In genomic region chr1:182337736-182338571, GRCh38 we compare ENCODE assay signal across 1 cellular context.
TF ChIP-seq lines count a peak whose summit lies in the region.

No MANE protein-coding gene starts in this region.

TF ChIP-seq in K562, 482 proteins besides CTCF, POLR2A, EP300 and RAD21 (continued from another document):
- TF ChIP-seq DEAF1 (CRISPR knock-in tag; IDR thresholded peaks at IDR 0.05): 0 out of 2 replicates have a peak, but pooled peaks have one; percentile 2
- no peak for TF ChIP-seq POLR2G (IDR thresholded peaks at IDR 0.05; ENCODE audit: low read depth, low read length)
- TF ChIP-seq POLR2B (IDR thresholded peaks at IDR 0.05; ENCODE audit: low read depth, partially characterized antibody): no peak
- no peak for TF ChIP-seq ZNF41 (CRISPR knock-in tag; conservative IDR thresholded peaks at IDR 0.05)
- peak; percentile 92 for TF ChIP-seq NCOR1 (IDR thresholded peaks at IDR 0.05)
- peak in 1 of 2 experiments; percentile 54; a peak in 1 of 4 replicates for TF ChIP-seq ZNF318 (IDR thresholded peaks at IDR 0.05; ENCODE audit: borderline replicate concordance in 1 of 2, low read depth in 1 of 2)
- TF ChIP-seq, protein P1, sequence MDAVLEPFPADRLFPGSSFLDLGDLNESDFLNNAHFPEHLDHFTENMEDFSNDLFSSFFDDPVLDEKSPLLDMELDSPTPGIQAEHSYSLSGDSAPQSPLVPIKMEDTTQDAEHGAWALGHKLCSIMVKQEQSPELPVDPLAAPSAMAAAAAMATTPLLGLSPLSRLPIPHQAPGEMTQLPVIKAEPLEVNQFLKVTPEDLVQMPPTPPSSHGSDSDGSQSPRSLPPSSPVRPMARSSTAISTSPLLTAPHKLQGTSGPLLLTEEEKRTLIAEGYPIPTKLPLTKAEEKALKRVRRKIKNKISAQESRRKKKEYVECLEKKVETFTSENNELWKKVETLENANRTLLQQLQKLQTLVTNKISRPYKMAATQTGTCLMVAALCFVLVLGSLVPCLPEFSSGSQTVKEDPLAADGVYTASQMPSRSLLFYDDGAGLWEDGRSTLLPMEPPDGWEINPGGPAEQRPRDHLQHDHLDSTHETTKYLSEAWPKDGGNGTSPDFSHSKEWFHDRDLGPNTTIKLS (IDR thresholded peaks at IDR 0.05; ENCODE audit: borderline replicate concordance, low read depth): peak; percentile 84; the same call in 1 of the 2 replicates
- TF ChIP-seq ZBTB8A (IDR thresholded peaks at IDR 0.05; ENCODE audit: partially characterized antibody): no peak
- peak; percentile 96 for TF ChIP-seq ZNF766 (CRISPR knock-in tag; conservative IDR thresholded peaks at IDR 0.05)
- peak; percentile 79 for TF ChIP-seq MBD2 (IDR thresholded peaks at IDR 0.05; ENCODE audit: borderline replicate concordance, low read depth)
- TF ChIP-seq KAT7 (CRISPR knock-in tag; IDR thresholded peaks at IDR 0.05; ENCODE audit: borderline replicate concordance): no peak
- peak; percentile 86 for TF ChIP-seq HDAC3 (IDR thresholded peaks at IDR 0.05; ENCODE audit: borderline replicate concordance, partially characterized antibody)
- TF ChIP-seq ZNF146 (CRISPR knock-in tag; IDR thresholded peaks at IDR 0.05; ENCODE audit: unreplicated experiment): no peak
- no peak for TF ChIP-seq BDP1 (IDR thresholded peaks at IDR 0.05; ENCODE audit: insufficient read depth, insufficient read length)
- peak; percentile 25; the same call in 1 of the 2 replicates for TF ChIP-seq ZFPM2 (CRISPR knock-in tag; IDR thresholded peaks at IDR 0.05)
- peak; percentile 90; the same call in 1 of the 2 replicates for TF ChIP-seq OTX1 (CRISPR knock-in tag; IDR thresholded peaks at IDR 0.05)
- TF ChIP-seq, protein P2, sequence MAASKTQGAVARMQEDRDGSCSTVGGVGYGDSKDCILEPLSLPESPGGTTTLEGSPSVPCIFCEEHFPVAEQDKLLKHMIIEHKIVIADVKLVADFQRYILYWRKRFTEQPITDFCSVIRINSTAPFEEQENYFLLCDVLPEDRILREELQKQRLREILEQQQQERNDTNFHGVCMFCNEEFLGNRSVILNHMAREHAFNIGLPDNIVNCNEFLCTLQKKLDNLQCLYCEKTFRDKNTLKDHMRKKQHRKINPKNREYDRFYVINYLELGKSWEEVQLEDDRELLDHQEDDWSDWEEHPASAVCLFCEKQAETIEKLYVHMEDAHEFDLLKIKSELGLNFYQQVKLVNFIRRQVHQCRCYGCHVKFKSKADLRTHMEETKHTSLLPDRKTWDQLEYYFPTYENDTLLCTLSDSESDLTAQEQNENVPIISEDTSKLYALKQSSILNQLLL (CRISPR knock-in tag; IDR thresholded peaks at IDR 0.05; ENCODE audit: borderline replicate concordance): no peak
- TF ChIP-seq MXD1 (CRISPR knock-in tag; IDR thresholded peaks at IDR 0.05; ENCODE audit: borderline replicate concordance, poor library complexity, severe bottlenecking): no peak
- peak in 1 of 2 experiments; percentile 81; a peak in 1 of 4 replicates for TF ChIP-seq KDM4B (IDR thresholded peaks at IDR 0.05; ENCODE audit: borderline replicate concordance in 2 of 2, low read depth in 1 of 2)
- TF ChIP-seq SIRT6 (IDR thresholded peaks at IDR 0.05; ENCODE audit: low read depth, low read length): no peak
- TF ChIP-seq PRMT5 (CRISPR knock-in tag; IDR thresholded peaks at IDR 0.05): no peak
- TF ChIP-seq, protein P3, sequence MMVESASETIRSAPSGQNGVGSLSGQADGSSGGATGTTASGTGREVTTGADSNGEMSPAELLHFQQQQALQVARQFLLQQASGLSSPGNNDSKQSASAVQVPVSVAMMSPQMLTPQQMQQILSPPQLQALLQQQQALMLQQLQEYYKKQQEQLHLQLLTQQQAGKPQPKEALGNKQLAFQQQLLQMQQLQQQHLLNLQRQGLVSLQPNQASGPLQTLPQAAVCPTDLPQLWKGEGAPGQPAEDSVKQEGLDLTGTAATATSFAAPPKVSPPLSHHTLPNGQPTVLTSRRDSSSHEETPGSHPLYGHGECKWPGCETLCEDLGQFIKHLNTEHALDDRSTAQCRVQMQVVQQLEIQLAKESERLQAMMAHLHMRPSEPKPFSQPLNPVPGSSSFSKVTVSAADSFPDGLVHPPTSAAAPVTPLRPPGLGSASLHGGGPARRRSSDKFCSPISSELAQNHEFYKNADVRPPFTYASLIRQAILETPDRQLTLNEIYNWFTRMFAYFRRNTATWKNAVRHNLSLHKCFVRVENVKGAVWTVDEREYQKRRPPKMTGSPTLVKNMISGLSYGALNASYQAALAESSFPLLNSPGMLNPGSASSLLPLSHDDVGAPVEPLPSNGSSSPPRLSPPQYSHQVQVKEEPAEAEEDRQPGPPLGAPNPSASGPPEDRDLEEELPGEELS (CRISPR knock-in tag; IDR thresholded peaks at IDR 0.05; ENCODE audit: borderline replicate concordance): no peak
- TF ChIP-seq TBL1XR1 (IDR thresholded peaks at IDR 0.05; ENCODE audit: low read length in 2 of 2): peak; percentile 50 to 94; a peak in 3 of 4 replicates
- TF ChIP-seq CHCHD3 (CRISPR knock-in tag; IDR thresholded peaks at IDR 0.05): no peak
- TF ChIP-seq ZNF431 (CRISPR knock-in tag; IDR thresholded peaks at IDR 0.05): 0 out of 2 replicates have a peak, but pooled peaks have one; percentile 56
- peak; percentile 94 for TF ChIP-seq ELF4 (CRISPR knock-in tag; IDR thresholded peaks at IDR 0.05)
- TF ChIP-seq ATF1 (CRISPR knock-in tag; IDR thresholded peaks at IDR 0.05): no peak
- peak; percentile 64 for TF ChIP-seq ATF1 (tag; IDR thresholded peaks at IDR 0.05)
- no peak for TF ChIP-seq NELFE (IDR thresholded peaks at IDR 0.05; ENCODE audit: insufficient read depth, insufficient read length)
- TF ChIP-seq, protein P4, sequence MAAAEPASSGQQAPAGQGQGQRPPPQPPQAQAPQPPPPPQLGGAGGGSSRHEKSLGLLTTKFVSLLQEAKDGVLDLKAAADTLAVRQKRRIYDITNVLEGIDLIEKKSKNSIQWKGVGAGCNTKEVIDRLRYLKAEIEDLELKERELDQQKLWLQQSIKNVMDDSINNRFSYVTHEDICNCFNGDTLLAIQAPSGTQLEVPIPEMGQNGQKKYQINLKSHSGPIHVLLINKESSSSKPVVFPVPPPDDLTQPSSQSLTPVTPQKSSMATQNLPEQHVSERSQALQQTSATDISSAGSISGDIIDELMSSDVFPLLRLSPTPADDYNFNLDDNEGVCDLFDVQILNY (CRISPR knock-in tag; IDR thresholded peaks at IDR 0.05): no peak
- TF ChIP-seq NCOA2 (IDR thresholded peaks at IDR 0.05; ENCODE audit: partially characterized antibody in 2 of 2): peak; percentile 84 to 86
- no peak for TF ChIP-seq NR0B1 (IDR thresholded peaks at IDR 0.05; ENCODE audit: partially characterized antibody)
- TF ChIP-seq CREB1 (IDR thresholded peaks at IDR 0.05): peak; percentile 52; the same call in 1 of the 2 replicates
- TF ChIP-seq CREB1 (CRISPR knock-in tag; IDR thresholded peaks at IDR 0.05): no peak
- no peak for TF ChIP-seq RFX7 (CRISPR knock-in tag; IDR thresholded peaks at IDR 0.05)
- peak; percentile 59 for TF ChIP-seq ASH1L (IDR thresholded peaks at IDR 0.05; ENCODE audit: borderline replicate concordance, low read depth, partially characterized antibody)
- TF ChIP-seq, protein P5, sequence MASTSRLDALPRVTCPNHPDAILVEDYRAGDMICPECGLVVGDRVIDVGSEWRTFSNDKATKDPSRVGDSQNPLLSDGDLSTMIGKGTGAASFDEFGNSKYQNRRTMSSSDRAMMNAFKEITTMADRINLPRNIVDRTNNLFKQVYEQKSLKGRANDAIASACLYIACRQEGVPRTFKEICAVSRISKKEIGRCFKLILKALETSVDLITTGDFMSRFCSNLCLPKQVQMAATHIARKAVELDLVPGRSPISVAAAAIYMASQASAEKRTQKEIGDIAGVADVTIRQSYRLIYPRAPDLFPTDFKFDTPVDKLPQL (IDR thresholded peaks at IDR 0.05; ENCODE audit: extremely low read depth, insufficient read length): no peak
- no peak for TF ChIP-seq FIP1L1 (IDR thresholded peaks at IDR 0.05; ENCODE audit: low read depth, low read length, poor library complexity, severe bottlenecking)
- TF ChIP-seq TOE1 (IDR thresholded peaks at IDR 0.05; ENCODE audit: borderline replicate concordance): 0 out of 2 replicates have a peak, but pooled peaks have one; percentile 64
- TF ChIP-seq TOE1 (CRISPR knock-in tag; IDR thresholded peaks at IDR 0.05; ENCODE audit: borderline replicate concordance, low read depth): no peak
- TF ChIP-seq FOXK2 (conservative IDR thresholded peaks at IDR 0.05 in 1 of 2, IDR thresholded peaks at IDR 0.05 in 1 of 2; ENCODE audit: low read depth in 2 of 2): peak in 1 of 2 experiments; percentile 47; a peak in 1 of 4 replicates
- TF ChIP-seq PHB (CRISPR knock-in tag; IDR thresholded peaks at IDR 0.05): no peak
